Comparison of ENCODE assay signal across 8 cellular contexts in the genomic region with DNA sequence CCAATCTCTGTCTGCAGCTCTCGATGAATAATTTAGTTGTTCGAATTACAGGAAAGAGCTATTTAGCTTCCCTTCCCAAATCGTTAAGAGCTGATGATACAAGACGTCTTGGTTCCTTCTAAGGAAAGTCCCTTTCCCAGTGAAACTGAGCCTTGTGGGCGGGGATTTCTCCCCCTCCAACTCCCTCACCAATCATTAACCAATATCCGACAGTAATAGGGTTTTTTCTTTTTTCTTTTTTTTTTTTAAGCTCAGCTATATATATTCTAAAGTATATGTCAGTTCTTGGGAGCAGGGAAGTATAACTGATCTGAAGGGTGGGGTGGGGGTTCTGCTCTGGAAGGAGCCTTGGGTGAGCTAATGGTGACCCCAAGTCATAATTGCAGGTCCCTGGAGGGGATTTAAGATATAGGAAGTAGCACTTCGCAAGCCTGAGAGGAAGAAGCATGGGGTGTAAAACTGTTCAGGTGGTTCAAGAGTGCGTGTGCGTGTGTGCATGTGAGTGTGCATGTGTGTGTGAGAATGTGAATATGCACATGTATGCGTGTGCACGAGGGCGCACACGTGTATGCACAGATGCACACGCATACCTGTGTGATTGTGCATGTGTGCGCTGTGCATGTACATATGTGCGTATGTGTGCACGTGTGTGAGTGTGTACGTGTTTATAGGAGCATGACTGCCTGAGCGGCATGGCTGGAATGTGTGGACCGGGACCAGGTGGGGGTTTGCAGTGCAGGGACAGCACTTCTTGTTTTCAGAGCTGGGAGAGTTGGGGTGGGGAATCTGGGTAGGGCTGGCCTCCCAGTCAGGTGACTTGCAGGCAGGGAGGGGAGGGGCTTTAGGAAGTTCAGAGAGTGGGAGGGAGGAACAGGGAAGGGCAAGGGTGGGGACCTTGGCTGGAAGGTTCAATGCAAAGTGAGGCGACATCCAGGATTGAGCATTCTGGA. TPM values are rescaled to one million over a fixed set of nuclear protein-coding genes. Genes with fewer than 3 reads are reported as not detected.
DNase-seq lines count a peak whose midpoint lies in the region; ATAC-seq lines count a peak whose summit lies in the region.

No MANE protein-coding gene starts in this region.

- no peaks in the 10 kb centered on the region for H3K27me3 ChIP-seq in CD8-positive, alpha-beta memory T cell (ENCODE audit: insufficient read depth, low read length, poor library complexity, severe bottlenecking)
- H3K27me3 ChIP-seq in HUES64 (ENCODE audit: insufficient read depth, low read length), result peaks cover 4% of the 10 kb centered on the region; the same call in 1 of the 2 replicates
- no peaks in the 10 kb centered on the region for H3K27me3 ChIP-seq in muscle layer of colon (ENCODE audit: control insufficient read depth in 1 of 2, insufficient read depth in 2 of 2, low read length in 2 of 2)

- peak overlapping the region; percentile 31 for H3K27ac ChIP-seq in CD8-positive, alpha-beta memory T cell (ENCODE audit: low read depth, low read length)
- H3K27ac ChIP-seq in HUES64 (ENCODE audit: low read depth, low read length) (peak overlapping the region; percentile 77), muscle layer of colon (ENCODE audit: low read depth, low read length) (peak overlapping the region; percentile 21)

- CTCF ChIA-PET in CD8-positive, alpha-beta memory T cell (lab: Charles Lee), result interaction anchor here (1.3 to 1.7 kb wide), 3 partner anchors 27 to 41 kb away, joined by 3 to 5 read pairs (median 4); no protein-coding TSS in a partner anchor

- 0 out of 2 replicates have a peak overlapping the region, but pooled peaks have one; percentile 3 for H3K9ac ChIP-seq in HUES64 (ENCODE audit: low read depth, low read length)
- no peak overlapping the region for H3K9ac ChIP-seq in muscle layer of colon (ENCODE audit: low read length)

- peaks cover 0 to 1% of the 10 kb centered on the region in 2 donors for H3K27me3 Mint-ChIP-seq in CD8-positive, alpha-beta memory T cell
- no peaks in the 10 kb centered on the region for H3K27me3 Mint-ChIP-seq in central memory CD8-positive, alpha-beta T cell

- WGBS in HUES64, result 34% methylated on average over 20 of the region's 21 CpGs

- H3K36me3 Mint-ChIP-seq in CD8-positive, alpha-beta memory T cell, result no peaks in the 10 kb centered on the region
- peaks cover 1% of the 10 kb centered on the region for H3K36me3 Mint-ChIP-seq in central memory CD8-positive, alpha-beta T cell (ENCODE audit: insufficient read depth)

- H3K36me3 ChIP-seq in CD8-positive, alpha-beta memory T cell (ENCODE audit: insufficient read depth, low read length), result no peaks in the 10 kb centered on the region
- H3K36me3 ChIP-seq in HUES64 (ENCODE audit: insufficient read depth, low read length) (no peaks in the 10 kb centered on the region), muscle layer of colon (ENCODE audit: insufficient read depth, low read length) (no peaks in the 10 kb centered on the region)

- no peak for DNase-seq in CD8-positive, alpha-beta memory T cell
- no peak for DNase-seq in central memory CD8-positive, alpha-beta T cell (ENCODE audit: low spot score in 2 of 2)
- DNase-seq in stimulated activated naive CD4-positive, alpha-beta T cell treated with Interleukin-2 at 50 U/mL for 16 hours (lab: John Stamatoyannopoulos, UW), result no peak
- DNase-seq in stimulated activated CD4-positive, alpha-beta T cell treated with anti-CD3 and anti-CD28 coated beads, Interleukin-12 subunit alpha, Interleukin-12 subunit beta, amount 100 ng/mL, for 4 hours, result no peak
- DNase-seq in NCI-H446 treated with DMSO at 0.1 percent for 48 hours (lab: John Stamatoyannopoulos, UW), result no peak

- no peaks in the 10 kb centered on the region for H3K9me3 ChIP-seq in CD8-positive, alpha-beta memory T cell (ENCODE audit: low read length)
- no peaks in the 10 kb centered on the region for H3K9me3 ChIP-seq in HUES64 (ENCODE audit: insufficient read depth, low read depth, low read length)
- no peaks in the 10 kb centered on the region for H3K9me3 ChIP-seq in muscle layer of colon (ENCODE audit: low read length)

- peak overlapping the region in 5 of 8 donors; percentile 25 to 81 (median 42) for H3K27ac Mint-ChIP-seq in CD8-positive, alpha-beta memory T cell
- peak overlapping the region; percentile 13 for H3K27ac Mint-ChIP-seq in central memory CD8-positive, alpha-beta T cell (ENCODE audit: low read depth)

- H3K4me3 Mint-ChIP-seq in CD8-positive, alpha-beta memory T cell, result peak overlapping the region in 2 of 7 donors; percentile 22 to 42
- peak overlapping the region; percentile 19 for H3K4me3 Mint-ChIP-seq in central memory CD8-positive, alpha-beta T cell

- H3K4me1 ChIP-seq in CD8-positive, alpha-beta memory T cell (ENCODE audit: insufficient read depth, low read length), result peaks cover 36% of the 10 kb centered on the region
- peaks cover 34% of the 10 kb centered on the region for H3K4me1 ChIP-seq in HUES64 (ENCODE audit: insufficient read depth, low read length)
- peaks cover 31% of the 10 kb centered on the region for H3K4me1 ChIP-seq in muscle layer of colon (ENCODE audit: insufficient read depth, low read length)

- no peak overlapping the region for H3K4me3 ChIP-seq in CD8-positive, alpha-beta memory T cell (ENCODE audit: low read length)
- H3K4me3 ChIP-seq in HUES64 (ENCODE audit: low read length) (peak overlapping the region; percentile 32; the same call in 1 of the 2 replicates), muscle layer of colon (ENCODE audit: low read depth in 1 of 2, low read length in 2 of 2) (no peak overlapping the region)

- POLR2A ChIA-PET in CD8-positive, alpha-beta memory T cell (lab: Charles Lee), result interaction anchor here (0.6 kb wide), 1 partner anchor 13 kb away, joined by 3 read pairs; no protein-coding TSS in a partner anchor

- H3K9me3 Mint-ChIP-seq in CD8-positive, alpha-beta memory T cell, result no peaks in the 10 kb centered on the region
- no peaks in the 10 kb centered on the region for H3K9me3 Mint-ChIP-seq in central memory CD8-positive, alpha-beta T cell

- peaks cover 28 to 43% (median 30%) of the 10 kb centered on the region in 3 donors for H3K4me1 Mint-ChIP-seq in CD8-positive, alpha-beta memory T cell
- H3K4me1 Mint-ChIP-seq in central memory CD8-positive, alpha-beta T cell, result peaks cover 28% of the 10 kb centered on the region

- no peak for ATAC-seq in central memory CD8-positive, alpha-beta T cell (replicated peaks; ENCODE audit: extremely low read depth, poor library complexity, severe bottlenecking)
- no peak for ATAC-seq in HG02610 (IDR thresholded peaks at IDR 0.05; ENCODE audit: unreplicated experiment)

RNA-seq across cellular contexts. Expression of a gene that starts 42.7 kb away (rescaled TPM):
- 10 to 100 TPM; 26.9 to 27.4 TPM for total RNA-seq in CD8-positive, alpha-beta memory T cell
- polyA plus RNA-seq in CD8-positive, alpha-beta memory T cell, result 38.9 TPM
- polyA plus RNA-seq in HUES64 (2013, experiment 1 of 2), result 11.4 TPM
- polyA plus RNA-seq in HUES64 (2013, experiment 2 of 2), result 12.7 TPM

Comparison
In these comparisons a context has a peak if more than half of its experiments do, and no peak if none do; other contexts are left out.
1. H3K27ac ChIP-seq: peak in every context shown above with its lines; median percentile 77 in HUES64; 31 in CD8-positive, alpha-beta memory T cell; 21 in muscle layer of colon.